Comparison of ENCODE assay signal across 9 cellular contexts in genomic region chr11:43943357-43943930, GRCh38. TPM values are rescaled to one million over a fixed set of nuclear protein-coding genes. Genes with fewer than 3 reads are reported as not detected.
A peak's percentile ranks its signal among the peaks of the same experiment; 100 is the strongest.
DNase-seq lines count a peak whose midpoint lies in the region; TF ChIP-seq lines count a peak whose summit lies in the region.
"Had no signal": no experiment of that assay in that cellular context is flagged by ENCODE, and none has a peak within 500 bp of the region (broad histone marks: within the 10 kb centered on the region; RNA-seq: fewer than 3 reads in every experiment).

No MANE protein-coding gene starts in this region.

- POLR2A ChIA-PET in activated CD4-positive, alpha-beta memory T cell treated with anti-CD3 and anti-CD28 coated beads, Interleukin-2, amount 10 ng/mL, durations not matched to agents 7 days and 5 days (lab: Charles Lee) = no interaction called here

- H4K20me1 ChIP-seq in hepatocyte (ENCODE audit: insufficient read depth, poor library complexity, severe bottlenecking) = no peaks in the 10 kb centered on the region

- H2AFZ ChIP-seq in hepatocyte = peak overlapping the region; percentile 81

- peaks cover 21% of the 10 kb centered on the region for H3K4me1 Mint-ChIP-seq in activated CD4-positive, alpha-beta memory T cell treated with anti-CD3 and anti-CD28 coated beads, Interleukin-2, amount 10 ng/mL, durations not matched to agents 7 days and 5 days

- no peaks in the 10 kb centered on the region for H3K9me2 ChIP-seq in hepatocyte (replicated peaks; ENCODE audit: insufficient read depth)

- H3K4me3 Mint-ChIP-seq in activated CD4-positive, alpha-beta memory T cell treated with anti-CD3 and anti-CD28 coated beads, Interleukin-2, amount 10 ng/mL, durations not matched to agents 7 days and 5 days = peak overlapping the region; percentile 71

- H3K27me3 ChIP-seq in hepatocyte = peaks cover 66% of the 10 kb centered on the region

- H3K36me3 Mint-ChIP-seq in activated CD4-positive, alpha-beta memory T cell treated with anti-CD3 and anti-CD28 coated beads, Interleukin-2, amount 10 ng/mL, durations not matched to agents 7 days and 5 days (ENCODE audit: low read depth) = peaks cover 3% of the 10 kb centered on the region

- peak overlapping the region; percentile 97 for H3K4me2 ChIP-seq in hepatocyte

- no peak overlapping the region for H3K27ac Mint-ChIP-seq in activated CD4-positive, alpha-beta memory T cell treated with anti-CD3 and anti-CD28 coated beads, Interleukin-2, amount 10 ng/mL, durations not matched to agents 7 days and 5 days

- CTCF ChIA-PET in activated CD4-positive, alpha-beta memory T cell treated with anti-CD3 and anti-CD28 coated beads, Interleukin-2, amount 10 ng/mL, durations not matched to agents 7 days and 5 days (lab: Charles Lee) = interaction anchor here (1.9 to 6.8 kb wide), 2 partner anchors 26 to 52 kb away, joined by 6 to 56 read pairs; no protein-coding TSS in a partner anchor

- WGBS in hepatocyte (ENCODE audit: low lambda C conversion rate, missing lambda C conversion rate) = under 1% methylated on average over 46 of the region's 50 CpGs

- no peaks in the 10 kb centered on the region for H3K9me3 Mint-ChIP-seq in activated CD4-positive, alpha-beta memory T cell treated with anti-CD3 and anti-CD28 coated beads, Interleukin-2, amount 10 ng/mL, durations not matched to agents 7 days and 5 days

- H3K27ac ChIP-seq in hepatocyte (no peak overlapping the region), skin epidermis (peak overlapping the region in 16 of 21 experiments; percentile 27 to 91 (median 70))
- H3K27ac ChIP-seq: C4-2B had no signal

- no peaks in the 10 kb centered on the region for H3K9me3 ChIP-seq in hepatocyte (ENCODE audit: low read depth)

- no peaks in the 10 kb centered on the region for H3K36me3 ChIP-seq in hepatocyte (replicated peaks; ENCODE audit: insufficient read depth, low read depth)

- TF ChIP-seq CTCF in hepatocyte (IDR thresholded peaks at IDR 0.05; ENCODE audit: poor library complexity) = no peak

- H3K4me3 ChIP-seq in hepatocyte = peak overlapping the region; percentile 77
- peak overlapping the region; percentile 44 to 51 (median 46) for H3K4me3 ChIP-seq in skin epidermis

- no peaks in the 10 kb centered on the region for H3K79me2 ChIP-seq in hepatocyte

- no peaks in the 10 kb centered on the region for H3K4me1 ChIP-seq in hepatocyte (ENCODE audit: insufficient read depth)

- DNase-seq in NCI-H146 (lab: John Stamatoyannopoulos, UW) (peak; percentile 22), NCI-H146 treated with DMSO at 0.1 percent for 48 hours (lab: John Stamatoyannopoulos, UW; ENCODE audit: unreplicated experiment) (no peak), hepatocyte (ENCODE audit: low spot score) (no peak), SIG-M5 (lab: John Stamatoyannopoulos, UW) (no peak), midbrain (lab: John Stamatoyannopoulos, UW) (no peak), NCI-H1105 treated with DMSO at 0.1 percent for 48 hours (lab: John Stamatoyannopoulos, UW) (no peak)
- DNase-seq in activated CD4-positive, alpha-beta memory T cell treated with anti-CD3 and anti-CD28 coated beads, Interleukin-2, amount 10 ng/mL, durations not matched to agents 7 days and 5 days = no peak

- H3K27me3 Mint-ChIP-seq in activated CD4-positive, alpha-beta memory T cell treated with anti-CD3 and anti-CD28 coated beads, Interleukin-2, amount 10 ng/mL, durations not matched to agents 7 days and 5 days = peaks cover 65% of the 10 kb centered on the region

RNA-seq across cellular contexts. Expression of gene C11orf96, which starts 1.0 kb away (rescaled TPM):
- under 1 TPM in 1 of 2 experiments, not detected in 1; 0.20 TPM for total RNA-seq in activated CD4-positive, alpha-beta memory T cell treated with anti-CD3 and anti-CD28 coated beads, Interleukin-2, amount 10 ng/mL, durations not matched to agents 7 days and 5 days
- total RNA-seq in hepatocyte = 23.2 and 30.7 TPM in 2 replicates
- polyA plus RNA-seq in hepatocyte = 9.3 and 13.3 TPM in 2 replicates

Comparison
In these comparisons a context has a peak if more than half of its experiments do, and no peak if none do; other contexts are left out.
1. RNA of gene C11orf96, which starts 1.0 kb away (total RNA-seq): 23.2 to 30.7 TPM in hepatocyte; 0.20 TPM in activated CD4-positive, alpha-beta memory T cell treated with anti-CD3 and anti-CD28 coated beads, Interleukin-2, amount 10 ng/mL, durations not matched to agents 7 days and 5 days; every median in the first group is over 10 times any median in the second.